ENCODE assay signal across 1 cellular context in the genomic region with DNA sequence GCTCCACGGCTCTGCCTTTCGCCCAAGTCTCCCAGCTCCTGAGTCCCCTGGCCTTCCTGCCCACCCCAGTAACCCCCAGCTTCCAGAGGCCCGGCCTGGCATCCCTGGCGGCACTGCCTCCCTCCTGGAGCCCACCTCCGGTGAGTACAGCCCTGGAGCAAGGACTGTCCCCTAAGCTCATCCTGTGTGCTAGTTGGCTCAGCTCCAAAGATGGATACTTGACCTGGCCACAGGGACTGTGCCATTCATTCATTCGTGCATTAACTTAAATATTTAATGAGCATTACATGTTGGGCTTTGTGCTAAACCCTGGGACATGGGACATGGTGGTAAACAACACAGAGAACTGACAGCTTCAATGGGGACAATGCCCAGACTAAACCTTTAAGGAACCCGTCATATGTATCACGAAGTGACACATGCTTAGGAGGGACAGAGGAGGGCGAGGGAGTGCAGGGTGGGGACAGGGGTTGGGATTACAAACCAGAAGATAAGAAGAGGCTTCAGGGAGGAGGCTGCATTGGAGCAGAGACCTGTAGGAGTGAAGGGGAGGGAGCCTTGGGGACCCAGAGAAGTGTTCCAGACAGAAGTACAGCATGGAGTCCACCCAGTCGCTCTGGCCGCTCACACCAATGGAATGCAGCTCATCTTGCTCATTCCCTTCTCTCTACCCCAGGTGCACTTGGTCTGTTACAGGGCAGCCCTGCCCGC.
TF ChIP-seq lines count a peak whose summit lies in the region.

No MANE protein-coding gene starts in this region.

TF ChIP-seq in HEK293T, 16 proteins besides CTCF, POLR2A, EP300 and RAD21:
- TF ChIP-seq FOXM1 (IDR thresholded peaks at IDR 0.05; ENCODE audit: borderline replicate concordance) (no peak), SUZ12 (IDR thresholded peaks at IDR 0.05) (no peak)
